Comparison of ENCODE assay signal across 20 cellular contexts in genomic region chrY:14798010-14798409, GRCh38.
DNase-seq lines count a peak whose midpoint lies in the region; ATAC-seq, FAIRE-seq and TF ChIP-seq lines count a peak whose summit lies in the region.
"Had no signal": no experiment of that assay in that cellular context is flagged by ENCODE, and none has a peak within 500 bp of the region (broad histone marks: within the 10 kb centered on the region; RNA-seq: fewer than 3 reads in every experiment).

No MANE protein-coding gene starts in this region.

- peak overlapping the region; percentile 45 for H3K27ac ChIP-seq in foreskin keratinocyte
- H3K27ac ChIP-seq: Peyer's patch had no signal

- peaks cover 3% of the 10 kb centered on the region for H3K4me1 ChIP-seq in foreskin keratinocyte
- H3K4me1 ChIP-seq: Peyer's patch had no signal

- in situ Hi-C loops in KBM-7 (cut with MboI; ENCODE audit: low pct_unique_long_range_greater_than_20kb, low sequenced_read_pairs): no loop called here

- peak; percentile 43 for DNase-seq in EH (ENCODE audit: low read depth)
- peak; percentile 32 for DNase-seq in HCEC 1CT
- DNase-seq in bronchial epithelial cell (ENCODE audit: low read depth): peak; percentile 42
- DNase-seq in foreskin keratinocyte: peak in 1 of 2 donors; percentile 22
- no peak for DNase-seq in MG63
- no peak for DNase-seq in KBM-7
- no peak for DNase-seq in NCI-H1092 (lab: John Stamatoyannopoulos, UW)
- no peak for DNase-seq in retina
- DNase-seq: COR-L47, H7, KG1, NCI-H1436 treated with DMSO at 0.1 percent for 48 hours, NCI-H2029, NCI-H2171, NCI-H526 treated with DMSO at 0.1 percent for 48 hours, Peyer's patch, T-helper 17 cell had no signal

- TF ChIP-seq CTCF in bronchial epithelial cell (IDR thresholded peaks at IDR 0.05; ENCODE audit: insufficient read depth, low read length, severe bottlenecking) (no peak), foreskin keratinocyte (conservative IDR thresholded peaks at IDR 0.05) (no peak)

- H3K4me3 ChIP-seq in bronchial epithelial cell (ENCODE audit: low read depth, low read length) (no peak overlapping the region), MG63 (no peak overlapping the region)
- H3K4me3 ChIP-seq: Peyer's patch had no signal

- H3K36me3 ChIP-seq in bronchial epithelial cell (ENCODE audit: control insufficient read depth, insufficient read depth, low read length) (no peaks in the 10 kb centered on the region), MG63 (no peaks in the 10 kb centered on the region)
- H3K36me3 ChIP-seq: Peyer's patch had no signal

- H3K27me3 ChIP-seq in bronchial epithelial cell (ENCODE audit: control insufficient read depth, insufficient read depth, low read length): no peaks in the 10 kb centered on the region
- H3K27me3 ChIP-seq in foreskin keratinocyte: no peaks in the 10 kb centered on the region
- no peaks in the 10 kb centered on the region for H3K27me3 ChIP-seq in MG63
- H3K27me3 ChIP-seq: Peyer's patch had no signal

- FAIRE-seq in bronchial epithelial cell (lab: Jason Lieb, UNC): no peak
- FAIRE-seq: GM12892, GM18507 had no signal

- no peaks in the 10 kb centered on the region for H3K9me3 ChIP-seq in MG63
- H3K9me3 ChIP-seq: Peyer's patch had no signal

- ATAC-seq in foreskin keratinocyte: no peak
- ATAC-seq: Right ventricle myocardium inferior, T-helper 17 cell had no signal

Comparison
In these comparisons a context has a peak if more than half of its experiments do, and no peak if none do; other contexts are left out.
1. DNase-seq: peak in EH (single experiment), HCEC 1CT (single experiment) and bronchial epithelial cell (single experiment); none in MG63 (single experiment), KBM-7 (single experiment), NCI-H1092 (single experiment) and retina (single experiment).